8 cellular contexts compared by ENCODE assay signal in genomic region chr17:7307686-7308624, GRCh38. TPM values are rescaled to one million over a fixed set of nuclear protein-coding genes. Genes with fewer than 3 reads are reported as not detected.
DNase-seq lines count a peak whose midpoint lies in the region; ATAC-seq and TF ChIP-seq lines count a peak whose summit lies in the region.

No MANE protein-coding gene starts in this region.

- DNase-seq in ACHN (peak; percentile 53), RWPE2 (ENCODE audit: low spot score) (no peak), adipocyte (ENCODE audit: low read depth) (peak; percentile 68), right atrium auricular region (ENCODE audit: low spot score) (no peak), putamen (ENCODE audit: low spot score) (peak; percentile 35), NCI-H526 treated with DMSO at 0.1 percent for 48 hours (lab: John Stamatoyannopoulos, UW) (no peak), inferior parietal cortex (ENCODE audit: extremely low spot score) (no peak)

- in situ Hi-C loops in ACHN (cut with HindIII; ENCODE audit: low pct_ligation_motif_present, low pct_unique_long_range_greater_than_20kb, low sequenced_read_pairs): no loop called here

- H3K27ac ChIP-seq in RWPE2 (ENCODE audit: poor library complexity, severe bottlenecking): peak overlapping the region; percentile 94
- H3K27ac ChIP-seq in right atrium auricular region: peak overlapping the region; percentile 99

- H3K27me3 ChIP-seq in RWPE2 (ENCODE audit: insufficient read depth, poor library complexity, severe bottlenecking) (no peaks in the 10 kb centered on the region), adipocyte (replicated peaks; ENCODE audit: control insufficient read depth, insufficient read depth, low read length) (no peaks in the 10 kb centered on the region), right atrium auricular region (no peaks in the 10 kb centered on the region)

- no peak for TF ChIP-seq CTCF in RWPE2 (IDR thresholded peaks at IDR 0.05; ENCODE audit: poor library complexity, severe bottlenecking)
- no peak for TF ChIP-seq CTCF in right atrium auricular region (IDR thresholded peaks at IDR 0.05)

- H3K4me1 ChIP-seq in RWPE2 (ENCODE audit: insufficient read depth, poor library complexity, severe bottlenecking): peaks cover 8% of the 10 kb centered on the region
- peaks cover 33% of the 10 kb centered on the region for H3K4me1 ChIP-seq in adipocyte (ENCODE audit: control insufficient read depth, insufficient read depth, low read length)
- peaks cover 0 to 29% of the 10 kb centered on the region in 2 donors for H3K4me1 ChIP-seq in right atrium auricular region

- peaks cover 45% of the 10 kb centered on the region for H3K36me3 ChIP-seq in RWPE2 (ENCODE audit: low read depth)
- peaks cover 36% of the 10 kb centered on the region for H3K36me3 ChIP-seq in adipocyte (ENCODE audit: control insufficient read depth, insufficient read depth, low read length, severe bottlenecking)
- peaks cover 35% of the 10 kb centered on the region for H3K36me3 ChIP-seq in right atrium auricular region

- H3K9me3 ChIP-seq in RWPE2 (ENCODE audit: severe bottlenecking) (no peaks in the 10 kb centered on the region), adipocyte (ENCODE audit: control insufficient read depth, low read length) (no peaks in the 10 kb centered on the region), right atrium auricular region (no peaks in the 10 kb centered on the region)

- peak; percentile 2 for ATAC-seq in GM21737 (IDR thresholded peaks at IDR 0.05; ENCODE audit: unreplicated experiment)
- no peak for ATAC-seq in RWPE2 (ENCODE audit: low read depth)

- H3K9ac ChIP-seq in adipocyte (ENCODE audit: low read length): peak overlapping the region; percentile 96

- H3K4me3 ChIP-seq in RWPE2 (ENCODE audit: severe bottlenecking) (peak overlapping the region; percentile 93), adipocyte (ENCODE audit: low read length) (peak overlapping the region; percentile 94), right atrium auricular region (peak overlapping the region; percentile 90 to 95)

RNA-seq across cellular contexts. Expression of gene EIF5A, which starts 0.5 kb away (rescaled TPM):
- 100 to 1,000 TPM; 131 to 164 TPM for total RNA-seq in right atrium auricular region

RNA-seq across cellular contexts. Expression of gene GPS2, which starts 7.2 kb away (rescaled TPM):
- total RNA-seq in right atrium auricular region: 10 to 100 TPM; 80.4 to 97.0 TPM

RNA-seq across cellular contexts. Expression of gene YBX2, which starts 13.5 kb away (rescaled TPM):
- total RNA-seq in right atrium auricular region: 1 to 10 TPM; 2.9 to 3.0 TPM

RNA-seq across cellular contexts. Expression of gene NEURL4, which starts 21.2 kb away (rescaled TPM):
- 10 to 100 TPM in 1 of 2 donors, 1 to 10 TPM in 1; 9.5 to 12.8 TPM for total RNA-seq in right atrium auricular region

RNA-seq across cellular contexts. Expression of gene SLC2A4, which starts 26.4 kb away (rescaled TPM):
- total RNA-seq in right atrium auricular region: 100 to 1,000 TPM in 1 of 2 donors, 10 to 100 TPM in 1; 70.3 to 151 TPM

Comparison
In these comparisons a context has a peak if more than half of its experiments do, and no peak if none do; other contexts are left out.
1. DNase-seq: peak in ACHN (single experiment), adipocyte (single experiment) and putamen (single experiment); none in RWPE2 (single experiment), right atrium auricular region (single experiment), NCI-H526 treated with DMSO at 0.1 percent for 48 hours (single experiment) and inferior parietal cortex (single experiment).
2. Peak in every context shown above with its lines, with median percentiles within 50 percentile points of each other: H3K4me3 ChIP-seq.